ENCODE assay signal across 16 cellular contexts in the genomic region with DNA sequence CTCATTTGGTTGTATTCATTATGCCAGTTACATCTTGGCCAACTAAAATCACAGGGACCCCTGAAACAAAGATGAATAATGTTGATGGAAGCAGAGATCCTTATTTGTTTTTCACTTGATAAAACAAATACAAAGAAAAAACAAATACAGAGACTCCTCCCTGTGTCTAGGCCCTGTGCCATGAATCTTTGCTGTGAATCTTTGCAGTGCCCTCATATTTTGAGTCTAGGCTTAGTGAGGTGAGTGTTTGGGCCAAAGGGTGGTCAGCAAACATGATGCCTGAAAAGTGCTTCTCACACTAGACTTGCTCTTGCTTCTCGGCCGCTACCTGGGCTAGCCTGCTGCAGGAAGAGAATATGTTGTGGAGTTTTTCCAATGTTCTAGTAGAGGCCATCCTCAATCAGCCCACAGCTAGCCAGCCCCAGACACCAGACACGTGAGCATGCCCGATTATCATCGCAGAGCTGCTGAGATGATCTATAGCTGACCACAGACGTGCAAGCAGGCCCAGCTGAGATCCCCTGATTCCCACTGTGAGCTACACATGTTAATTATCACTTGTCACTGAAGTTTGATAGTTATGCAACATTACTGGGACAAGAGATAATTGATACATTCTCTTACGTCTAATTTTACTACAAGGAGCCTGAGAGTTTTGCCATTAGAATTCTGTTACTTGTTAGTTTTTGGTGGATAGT.
"Had no signal": no experiment of that assay in that cellular context is flagged by ENCODE, and none has a peak within 500 bp of the region (broad histone marks: within the 10 kb centered on the region; RNA-seq: fewer than 3 reads in every experiment).

No MANE protein-coding gene starts in this region.

- H3K4me3 ChIP-seq: breast epithelium, psoas muscle, right lobe of liver had no signal

- H3K27me3 Mint-ChIP-seq: activated CD4-positive, alpha-beta memory T cell treated with anti-CD3 and anti-CD28 coated beads for 36 hours; natural killer cell treated with Interleukin-12 subunit alpha and Interleukin-12 subunit beta and Interleukin-15 and Interleukin-18, amount 100 ng/mL, for 72 hours; stimulated activated naive B cell treated with anti-CD40 and anti-IgM and Interleukin-4, amounts not matched to agents 10 μg/mL and 1 μg/mL and 100 μg/mL, for 72 hours; T-helper 17 cell; type B pancreatic cell had no signal

- H3K4me1 Mint-ChIP-seq: activated naive CD8-positive, alpha-beta T cell treated with anti-CD3 and anti-CD28 coated beads for 36 hours had no signal

- H3K27me3 ChIP-seq: breast epithelium, right lobe of liver had no signal

- H3K9me3 Mint-ChIP-seq: activated CD4-positive, alpha-beta memory T cell treated with anti-CD3 and anti-CD28 coated beads for 36 hours; activated naive CD8-positive, alpha-beta T cell treated with anti-CD3 and anti-CD28 coated beads for 36 hours; natural killer cell treated with Interleukin-12 subunit alpha and Interleukin-12 subunit beta and Interleukin-15 and Interleukin-18, amount 100 ng/mL, for 72 hours; stimulated activated naive B cell treated with anti-CD40 and anti-IgM and Interleukin-4, amounts not matched to agents 10 μg/mL and 1 μg/mL and 100 μg/mL, for 72 hours; type B pancreatic cell had no signal

- DNase-seq: activated CD4-positive, alpha-beta memory T cell treated with anti-CD3 and anti-CD28 coated beads for 36 hours; activated gamma-delta T cell; activated naive CD8-positive, alpha-beta T cell treated with anti-CD3 and anti-CD28 coated beads for 36 hours; activated T-cell treated with anti-CD3 and anti-CD28 coated beads, Interleukin-2, amount 50 U/mL, for 48 hours; aorta; dermis blood vessel endothelial cell; left colon; occipital lobe; psoas muscle; right lobe of liver; stimulated activated CD4-positive, alpha-beta T cell treated with anti-CD3 and anti-CD28 coated beads, Interleukin-2, amount 100 ng/mL, for 24 hours; stimulated activated naive B cell treated with anti-CD40 and anti-IgM and Interleukin-4, amounts not matched to agents 10 μg/mL and 1 μg/mL and 100 μg/mL, for 72 hours; T-helper 17 cell had no signal

- H3K27ac Mint-ChIP-seq: activated CD4-positive, alpha-beta memory T cell treated with anti-CD3 and anti-CD28 coated beads for 36 hours; activated naive CD8-positive, alpha-beta T cell treated with anti-CD3 and anti-CD28 coated beads for 36 hours; natural killer cell treated with Interleukin-12 subunit alpha and Interleukin-12 subunit beta and Interleukin-15 and Interleukin-18, amount 100 ng/mL, for 72 hours; stimulated activated naive B cell treated with anti-CD40 and anti-IgM and Interleukin-4, amounts not matched to agents 10 μg/mL and 1 μg/mL and 100 μg/mL, for 72 hours; T-helper 17 cell; type B pancreatic cell had no signal

- H3K36me3 Mint-ChIP-seq: activated CD4-positive, alpha-beta memory T cell treated with anti-CD3 and anti-CD28 coated beads for 36 hours; activated naive CD8-positive, alpha-beta T cell treated with anti-CD3 and anti-CD28 coated beads for 36 hours; natural killer cell treated with Interleukin-12 subunit alpha and Interleukin-12 subunit beta and Interleukin-15 and Interleukin-18, amount 100 ng/mL, for 72 hours; type B pancreatic cell had no signal

- H3K36me3 ChIP-seq: breast epithelium, right lobe of liver had no signal

- H3K4me3 Mint-ChIP-seq: activated CD4-positive, alpha-beta memory T cell treated with anti-CD3 and anti-CD28 coated beads for 36 hours; activated naive CD8-positive, alpha-beta T cell treated with anti-CD3 and anti-CD28 coated beads for 36 hours; natural killer cell treated with Interleukin-12 subunit alpha and Interleukin-12 subunit beta and Interleukin-15 and Interleukin-18, amount 100 ng/mL, for 72 hours; stimulated activated naive B cell treated with anti-CD40 and anti-IgM and Interleukin-4, amounts not matched to agents 10 μg/mL and 1 μg/mL and 100 μg/mL, for 72 hours; T-helper 17 cell; type B pancreatic cell had no signal
